In genomic region chr2:229261076-229261475, GRCh38 we compare ENCODE assay signal across 25 cellular contexts. TPM values are rescaled to one million over a fixed set of nuclear protein-coding genes. Genes with fewer than 3 reads are reported as not detected.
"Had no signal": no experiment of that assay in that cellular context is flagged by ENCODE, and none has a peak within 500 bp of the region (broad histone marks: within the 10 kb centered on the region; RNA-seq: fewer than 3 reads in every experiment).

No MANE protein-coding gene starts in this region.

- ATAC-seq: HepG2, Panc1, PC-3 had no signal

- DNase-seq: IMR-90; Karpas-422; KG1; MV-4-11; NCI-H1048; NCI-H1105; NCI-H1417; NCI-H1436 treated with DMSO at 0.1 percent for 48 hours; NCI-H1694; NCI-H187 treated with DMSO at 0.1 percent for 48 hours; NCI-H2029 treated with DMSO at 0.1 percent for 48 hours; NCI-H2227 treated with DMSO at 0.1 percent for 48 hours; NCI-H446; NCI-H510A; NCI-H524 treated with DMSO at 0.1 percent for 48 hours; NCI-H69; NCI-H774; NK-92 treated with Interleukin-12 subunit alpha and Interleukin-12 subunit beta, amount 100 ng/mL, for 24 hours; PC-3; SHP77; SK-N-SH had no signal

- H3K9me3 ChIP-seq: SK-N-SH had no signal

- H3K27ac ChIP-seq: RWPE1 had no signal

RNA-seq across cellular contexts. Expression of gene PID1, which starts 10.0 kb away (rescaled TPM):
- total RNA-seq: OCI-LY7 had no signal
